9 cellular contexts compared by ENCODE assay signal in genomic region chr2:29011650-29012060, GRCh38. TPM values are rescaled to one million over a fixed set of nuclear protein-coding genes. Genes with fewer than 3 reads are reported as not detected.
A peak's percentile ranks its signal among the peaks of the same experiment; 100 is the strongest.
DNase-seq lines count a peak whose midpoint lies in the region; ATAC-seq and TF ChIP-seq lines count a peak whose summit lies in the region.
"Had no signal": no experiment of that assay in that cellular context is flagged by ENCODE, and none has a peak within 500 bp of the region (broad histone marks: within the 10 kb centered on the region; RNA-seq: fewer than 3 reads in every experiment).

No MANE protein-coding gene starts in this region.

- H3K27me3 Mint-ChIP-seq in activated B cell treated with CpG ODN at 0.5 μM for 24 hours = peaks cover 5% of the 10 kb centered on the region
- H3K27me3 Mint-ChIP-seq in WTC11 (ENCODE audit: low read depth) = no peaks in the 10 kb centered on the region

- WGBS in IMR-90 (ENCODE audit: extremely low coverage in 2 of 2, insufficient read length in 1 of 2), 2 experiments = 36% methylated on average over 5 of the region's 14 CpGs; no CpG with 5 or more reads in 1 of the 2 experiments
- no CpG with 5 or more reads among the region's 14 CpGs for WGBS in neuronal stem cell (ENCODE audit: extremely low coverage in 2 of 2, insufficient read length in 2 of 2, insufficient replicate concordance in 1 of 2), 2 donors

- POLR2A ChIA-PET in IMR-90 (lab: Charles Lee; ENCODE audit: unreplicated experiment) = no interaction called here
- POLR2A ChIA-PET in activated B cell treated with CpG ODN at 0.5 μM for 24 hours (lab: Charles Lee) = interaction anchor here (0.9 kb wide), 1 partner anchor 11 kb away, joined by 3 read pairs; no protein-coding TSS in a partner anchor
- POLR2A ChIA-PET in WTC11 (lab: Charles Lee) = no interaction called here

- H3K9me3 Mint-ChIP-seq in activated B cell treated with CpG ODN at 0.5 μM for 24 hours (no peaks in the 10 kb centered on the region), WTC11 (no peaks in the 10 kb centered on the region)

- DNase-seq in IMR-90 = no peak
- DNase-seq in activated B cell treated with CpG ODN at 0.5 μM for 24 hours = no peak
- DNase-seq in brain microvascular endothelial cell = no peak
- no peak for DNase-seq in neuronal stem cell (ENCODE audit: low spot score)
- DNase-seq in MM.1S = no peak
- DNase-seq in NCI-H2196 (lab: John Stamatoyannopoulos, UW; ENCODE audit: unreplicated experiment) = no peak
- no peak for DNase-seq in WTC11 (ENCODE audit: low spot score)
- no peak for DNase-seq in GM20000 (ENCODE audit: low spot score)

- TF ChIP-seq POLR2A in IMR-90 (IDR thresholded peaks at IDR 0.05; ENCODE audit: low read depth, low read length) = no peak

- H3K36me3 ChIP-seq in IMR-90 (ENCODE audit: control insufficient read depth, insufficient read depth, low read length) = no peaks in the 10 kb centered on the region
- no peaks in the 10 kb centered on the region for H3K36me3 ChIP-seq in brain microvascular endothelial cell (replicated peaks)
- no peaks in the 10 kb centered on the region for H3K36me3 ChIP-seq in neuronal stem cell (replicated peaks in 1 of 2; ENCODE audit: control insufficient read depth in 2 of 2, insufficient read depth in 2 of 2, low read length in 2 of 2)
- H3K36me3 ChIP-seq in MM.1S (replicated peaks; ENCODE audit: insufficient read depth, low read length) = no peaks in the 10 kb centered on the region

- in situ Hi-C loops in IMR-90 (cut with MboI; ENCODE audit: low sequenced_read_pairs) (no loop called here), brain microvascular endothelial cell (cut with HindIII; ENCODE audit: low pct_ligation_motif_present, low sequenced_read_pairs) (no loop called here)

- no peak overlapping the region for H2AFZ ChIP-seq in IMR-90 (replicated peaks; ENCODE audit: low read length, poor library complexity)
- peak overlapping the region; percentile 48 for H2AFZ ChIP-seq in neuronal stem cell (ENCODE audit: low read length)
- H2AFZ ChIP-seq in MM.1S (ENCODE audit: low read length) = no peak overlapping the region

- H3K4ac ChIP-seq in IMR-90 (ENCODE audit: low read depth, low read length) = no peak overlapping the region
- no peak overlapping the region for H3K4ac ChIP-seq in neuronal stem cell (ENCODE audit: low read length)

- H2BK15ac ChIP-seq in IMR-90 (ENCODE audit: low read depth, low read length) = no peak overlapping the region
- no peak overlapping the region for H2BK15ac ChIP-seq in neuronal stem cell (ENCODE audit: low read length)

- H2BK12ac ChIP-seq in neuronal stem cell (ENCODE audit: low read length) = no peak overlapping the region

- no peaks in the 10 kb centered on the region for H3F3A ChIP-seq in MM.1S (ENCODE audit: insufficient read depth, low read length)

- no peaks in the 10 kb centered on the region for H3K79me2 ChIP-seq in MM.1S (ENCODE audit: low read length)

- H2AK9ac ChIP-seq in IMR-90 (replicated peaks; ENCODE audit: low read depth, low read length, poor library complexity) = no peak overlapping the region

- dilution Hi-C loops in IMR-90 (cut with HindIII; ENCODE audit: low sequenced_read_pairs, unreplicated experiment) = no loop called here

- H3K4me1 Mint-ChIP-seq in activated B cell treated with CpG ODN at 0.5 μM for 24 hours (peaks cover 48% of the 10 kb centered on the region), WTC11 (peaks cover 17% of the 10 kb centered on the region)

- H2BK5ac ChIP-seq in IMR-90 (ENCODE audit: low read depth, low read length, poor library complexity, severe bottlenecking) (no peak overlapping the region), neuronal stem cell (ENCODE audit: low read length) (peak overlapping the region; percentile 45)

- H3K56ac ChIP-seq in IMR-90 (ENCODE audit: extremely low read depth, insufficient read depth, low read length) = no peak overlapping the region

- H3K9me1 ChIP-seq in IMR-90 (ENCODE audit: insufficient read depth, low read length) = peaks cover 9% of the 10 kb centered on the region

- H2BK20ac ChIP-seq in IMR-90 (ENCODE audit: low read depth, low read length) = no peak overlapping the region

- H4K91ac ChIP-seq in IMR-90 (ENCODE audit: insufficient read depth, low read depth, low read length) = no peak overlapping the region
- no peak overlapping the region for H4K91ac ChIP-seq in neuronal stem cell (ENCODE audit: low read depth, low read length, poor library complexity)

- H3K9ac ChIP-seq in IMR-90 (ENCODE audit: low read depth, low read length) (no peak overlapping the region), neuronal stem cell (ENCODE audit: low read depth, low read length, poor library complexity) (peak overlapping the region; percentile 36), MM.1S (ENCODE audit: low read length) (no peak overlapping the region)

- no TSS peak for BruUV-seq in IMR-90 (replicated peaks; lab: Mats Ljungman, UMichigan)

- H3K4me3 Mint-ChIP-seq in activated B cell treated with CpG ODN at 0.5 μM for 24 hours = no peak overlapping the region
- H3K4me3 Mint-ChIP-seq in WTC11 = no peak overlapping the region

- H3K4me3 ChIP-seq in IMR-90 (ENCODE audit: insufficient read depth, low read depth, low read length) = no peak overlapping the region
- no peak overlapping the region for H3K4me3 ChIP-seq in brain microvascular endothelial cell (ENCODE audit: low read depth, low read length)
- no peak overlapping the region for H3K4me3 ChIP-seq in neuronal stem cell (ENCODE audit: low read length in 2 of 2)
- no peak overlapping the region for H3K4me3 ChIP-seq in MM.1S (ENCODE audit: low read length)

- H3K4me2 ChIP-seq in IMR-90 (ENCODE audit: low read depth, low read length) (no peak overlapping the region), neuronal stem cell (ENCODE audit: insufficient read depth, low read length, poor library complexity, severe bottlenecking) (no peak overlapping the region), MM.1S (ENCODE audit: low read depth, low read length) (no peak overlapping the region)

- ATAC-seq in IMR-90 (ENCODE audit: low read depth) (no peak), activated B cell treated with CpG ODN at 0.5 μM for 24 hours (ENCODE audit: low read depth) (peak; percentile 45), WTC11 (no peak)

- H3K4me1 ChIP-seq in IMR-90 (ENCODE audit: control insufficient read depth, insufficient read depth, low read length) = peaks cover 18% of the 10 kb centered on the region
- peaks cover 17 to 22% of the 10 kb centered on the region in 2 donors for H3K4me1 ChIP-seq in neuronal stem cell (ENCODE audit: control insufficient read depth in 2 of 2, insufficient read depth in 1 of 2, low read depth in 1 of 2, low read length in 2 of 2)
- H3K4me1 ChIP-seq in MM.1S (ENCODE audit: low read length) = no peaks in the 10 kb centered on the region

- H3K36me3 Mint-ChIP-seq in activated B cell treated with CpG ODN at 0.5 μM for 24 hours (ENCODE audit: low read depth) = no peaks in the 10 kb centered on the region
- H3K36me3 Mint-ChIP-seq in WTC11 = no peaks in the 10 kb centered on the region

- TF ChIP-seq CTCF in IMR-90 (conservative IDR thresholded peaks at IDR 0.05; ENCODE audit: low read depth, low read length) (no peak), activated B cell treated with CpG ODN at 0.5 μM for 24 hours (IDR thresholded peaks at IDR 0.05) (no peak), brain microvascular endothelial cell (IDR thresholded peaks at IDR 0.05; ENCODE audit: low read depth, low read length, missing control alignments) (peak; percentile 21), MM.1S (IDR thresholded peaks at IDR 0.05; ENCODE audit: low read length) (no peak), WTC11 (IDR thresholded peaks at IDR 0.05) (no peak), GM20000 (IDR thresholded peaks at IDR 0.05; ENCODE audit: extremely low read depth, missing control alignments) (no peak)

- H2AK5ac ChIP-seq in IMR-90 (ENCODE audit: low read depth, low read length) = no peak overlapping the region
- peak overlapping the region; percentile 70 for H2AK5ac ChIP-seq in neuronal stem cell (ENCODE audit: low read depth, low read length)

- H3K9me3 ChIP-seq in IMR-90 (ENCODE audit: control insufficient read depth, insufficient read depth, low read length) = no peaks in the 10 kb centered on the region
- H3K9me3 ChIP-seq in neuronal stem cell (replicated peaks in 1 of 2; ENCODE audit: control insufficient read depth in 2 of 2, insufficient read depth in 1 of 2, low read depth in 1 of 2, low read length in 2 of 2) = no peaks in the 10 kb centered on the region
- no peaks in the 10 kb centered on the region for H3K9me3 ChIP-seq in MM.1S (replicated peaks; ENCODE audit: insufficient read depth, low read length)

- H3K23ac ChIP-seq in IMR-90 (ENCODE audit: low read depth, low read length) = no peak overlapping the region
- no peak overlapping the region for H3K23ac ChIP-seq in neuronal stem cell (ENCODE audit: low read depth, low read length, poor library complexity)

- H3K79me1 ChIP-seq in IMR-90 (ENCODE audit: low read depth in 1 of 2, low read length in 2 of 2) (no peaks in the 10 kb centered on the region), neuronal stem cell (ENCODE audit: low read depth, low read length) (no peaks in the 10 kb centered on the region)

- H3K18ac ChIP-seq in IMR-90 (ENCODE audit: low read depth, low read length) = no peak overlapping the region; the same call in 1 of the 2 replicates
- H3K18ac ChIP-seq in neuronal stem cell (ENCODE audit: low read length) = peak overlapping the region; percentile 68

- CTCF ChIA-PET in IMR-90 (lab: Yijun Ruan, JAX) (no interaction called here), activated B cell treated with CpG ODN at 0.5 μM for 24 hours (lab: Charles Lee) (interaction anchor here (0.9 kb wide), 1 partner anchor 53 kb away, joined by 4 read pairs; no protein-coding TSS in a partner anchor), WTC11 (lab: Charles Lee) (interaction anchor here (0.9 kb wide), 1 partner anchor 33 kb away, joined by 4 read pairs; no protein-coding TSS in a partner anchor)

- H4K5ac ChIP-seq in IMR-90 (ENCODE audit: low read depth, low read length) = peak overlapping the region; percentile 10; the same call in 1 of the 2 replicates

- intact Hi-C loops in IMR-90 (cut with micrococcal nuclease) (no loop called here), activated B cell treated with CpG ODN at 0.5 μM for 24 hours (cut with micrococcal nuclease) (loop anchor here (1.0 kb wide), 1 partner anchor 11 kb away; no protein-coding TSS in a partner anchor)

- H3K27ac Mint-ChIP-seq in activated B cell treated with CpG ODN at 0.5 μM for 24 hours = peak overlapping the region; percentile 1
- no peak overlapping the region for H3K27ac Mint-ChIP-seq in WTC11

- H3K27ac ChIP-seq in IMR-90 (ENCODE audit: insufficient read depth, low read length) (no peak overlapping the region), brain microvascular endothelial cell (no peak overlapping the region), neuronal stem cell (replicated peaks; ENCODE audit: low read length) (no peak overlapping the region), MM.1S (ENCODE audit: low read length) (no peak overlapping the region)

- no peak overlapping the region for H4K8ac ChIP-seq in IMR-90 (ENCODE audit: low read depth in 2 of 2, low read length in 2 of 2)
- no peak overlapping the region for H4K8ac ChIP-seq in neuronal stem cell (ENCODE audit: low read depth, low read length)

- H3K27me3 ChIP-seq in IMR-90 (ENCODE audit: control insufficient read depth, insufficient read depth, low read length) (peaks cover 4% of the 10 kb centered on the region; the same call in 1 of the 2 replicates), brain microvascular endothelial cell (replicated peaks) (no peaks in the 10 kb centered on the region), neuronal stem cell (ENCODE audit: control insufficient read depth in 3 of 3, insufficient read depth in 3 of 3, low read depth in 1 of 3, low read length in 3 of 3) (peaks cover 0 to 30% (median 0%) of the 10 kb centered on the region in 3 experiments), MM.1S (replicated peaks; ENCODE audit: insufficient read depth, low read length) (no peaks in the 10 kb centered on the region)

- H3K9me2 ChIP-seq in MM.1S (replicated peaks; ENCODE audit: insufficient read depth, low read length) = no peaks in the 10 kb centered on the region

- no peak overlapping the region for H3K14ac ChIP-seq in IMR-90 (replicated peaks; ENCODE audit: low read depth, low read length)
- no peak overlapping the region for H3K14ac ChIP-seq in neuronal stem cell (ENCODE audit: low read length)

- H4K20me1 ChIP-seq in IMR-90 (ENCODE audit: insufficient read depth, low read length) = no peaks in the 10 kb centered on the region; the same call in 1 of the 2 replicates
- no peaks in the 10 kb centered on the region for H4K20me1 ChIP-seq in MM.1S (ENCODE audit: insufficient read depth, low read length)

- H2BK120ac ChIP-seq in IMR-90 (ENCODE audit: low read depth, low read length) (no peak overlapping the region), neuronal stem cell (ENCODE audit: low read depth, low read length) (no peak overlapping the region)

- no peak for TF ChIP-seq RAD21 in IMR-90 (IDR thresholded peaks at IDR 0.05; ENCODE audit: low read length)

RNA-seq across cellular contexts. Expression of gene TOGARAM2, which starts 30.6 kb away (rescaled TPM):
- total RNA-seq in IMR-90 (2012; rRNA removed) (under 0.01 and 0.28 TPM in 2 replicates), activated B cell treated with CpG ODN at 0.5 μM for 24 hours (0.22 TPM in 1 of 2 replicates, not detected in the other), WTC11 (2021) (0.62 to 1.0 TPM (median 1.0 TPM) in 3 replicates)
- polyA plus RNA-seq in IMR-90 (2012; rRNA removed) = 0.32 and 0.38 TPM in 2 replicates
- polyA plus RNA-seq in IMR-90 (2012; cell fraction: cytosol; rRNA removed) = 0.21 and 0.29 TPM in 2 replicates
- 2.2 and 2.7 TPM in 2 replicates for polyA plus RNA-seq in IMR-90 (2012; cell fraction: nucleus; rRNA removed; ENCODE audit: low replicate concordance)
- 0.06 TPM for polyA plus RNA-seq in neuronal stem cell (2013, experiment 1 of 2)
- polyA plus RNA-seq in neuronal stem cell (2013, experiment 2 of 2) = 0.06 TPM
- total RNA-seq: bronchial epithelial cell had no signal
